24 cellular contexts compared by ENCODE assay signal in the genomic region with DNA sequence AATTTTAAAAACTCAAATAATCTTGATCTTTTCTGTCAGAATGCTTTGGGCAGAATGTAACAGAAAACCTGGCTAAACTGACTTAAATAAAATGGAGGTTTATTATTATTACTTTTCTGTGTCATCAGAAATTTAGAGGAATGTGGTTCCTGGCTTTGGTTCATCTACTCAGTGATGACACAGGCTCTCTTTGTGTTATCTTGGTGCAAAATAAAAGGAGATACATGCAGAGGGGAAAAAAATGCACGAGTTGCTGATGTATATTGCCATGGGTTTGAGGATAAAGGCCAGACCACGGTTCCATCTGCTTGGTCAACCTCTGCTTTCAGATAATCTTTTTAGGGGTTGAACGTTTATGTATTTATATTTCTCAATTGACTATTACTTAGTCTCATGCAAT.
"Had no signal": no experiment of that assay in that cellular context is flagged by ENCODE, and none has a peak within 500 bp of the region (broad histone marks: within the 10 kb centered on the region; RNA-seq: fewer than 3 reads in every experiment).

No MANE protein-coding gene starts in this region.

- H3K4me3 ChIP-seq: SJCRH30 had no signal

- H3K9me3 ChIP-seq: SJCRH30 had no signal

- H3K27ac ChIP-seq: RWPE1 had no signal

- ATAC-seq: activated CD8-positive, alpha-beta memory T cell treated with anti-CD3 and anti-CD28 coated beads, Interleukin-2, amount 10 ng/mL, durations not matched to agents 7 days and 5 days; activated naive CD4-positive, alpha-beta T cell treated with anti-CD3 and anti-CD28 coated beads, Interleukin-2, amount 50 U/mL, for 72 hours; activated naive CD8-positive, alpha-beta T cell treated with anti-CD3 and anti-CD28 coated beads, Interleukin-2, amount 50 U/mL, for 24 hours; Panc1 had no signal

- DNase-seq: activated B cell treated with CpG ODN at 0.5 μM for 24 hours; activated CD4-positive, alpha-beta T cell treated with anti-CD3 and anti-CD28 coated beads for 1 hour; activated CD4-positive, alpha-beta T cell treated with anti-CD3 and anti-CD28 coated beads, Interleukin-2, amount 10 ng/mL, durations not matched to agents 24 days and 14 days; activated CD4-positive, alpha-beta T cell treated with anti-CD3 and anti-CD28 coated beads, Interleukin-2, amount 50 U/mL, for 48 hours; activated CD8-positive, alpha-beta memory T cell treated with anti-CD3 and anti-CD28 coated beads, Interleukin-2, amount 10 ng/mL, durations not matched to agents 7 days and 5 days; activated effector memory CD4-positive, alpha-beta T cell treated with Interleukin-2 at 50 U/mL for 16 hours; activated naive CD4-positive, alpha-beta T cell; activated naive CD8-positive, alpha-beta T cell treated with anti-CD3 and anti-CD28 coated beads, Interleukin-2, amount 50 U/mL, for 24 hours; activated T-cell treated with anti-CD3 and anti-CD28 coated beads, Interleukin-2, amount 50 U/mL, for 24 hours; cerebellar nuclear complex; KG1; NCI-H1092 treated with DMSO at 0.1 percent for 48 hours; NCI-H1436; NCI-H187; NCI-H2081; NCI-H510A treated with DMSO at 0.1 percent for 48 hours; NCI-H69; NK-92 treated with Interleukin-12 subunit alpha and Interleukin-12 subunit beta, amount 100 ng/mL, for 24 hours; OCI-M1; Right ventricle myocardium superior; SJCRH30 had no signal

- H3K36me3 ChIP-seq: SJCRH30 had no signal
